In the genomic region with DNA sequence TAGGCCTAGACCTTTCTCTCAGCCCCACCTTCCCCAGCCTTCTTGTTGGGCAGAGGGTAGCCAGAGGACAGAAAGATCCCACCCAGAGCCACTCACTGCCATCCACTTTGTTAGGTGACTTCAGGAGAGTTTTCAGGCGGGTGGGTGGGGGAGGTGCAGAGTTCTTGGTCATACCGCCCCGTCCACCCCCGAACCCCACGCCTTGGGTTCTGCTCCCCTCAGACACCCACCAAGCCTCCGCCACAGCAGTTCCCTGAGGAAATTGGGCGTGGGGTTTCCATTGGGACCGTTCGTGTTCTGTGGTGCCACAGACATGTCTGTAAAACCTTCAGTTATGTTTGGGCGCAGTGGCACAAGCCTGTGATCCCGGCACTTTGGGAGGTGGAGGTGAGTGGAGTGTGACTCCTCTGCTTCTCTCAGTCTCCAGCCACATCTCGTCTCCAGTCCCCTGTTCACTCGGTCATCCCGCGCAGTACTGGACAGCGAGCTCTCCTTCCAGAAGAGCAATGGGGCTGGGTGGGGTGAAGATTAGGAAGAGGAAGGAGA, we compare ENCODE assay signal across 2 cellular contexts.
TF ChIP-seq lines count a peak whose summit lies in the region.

No MANE protein-coding gene starts in this region.

TF ChIP-seq in PFSK-1, 5 proteins besides CTCF, POLR2A, EP300 and RAD21 (continued from another document):
- TF ChIP-seq FOXP2 (optimal IDR thresholded peaks at IDR 0.05; ENCODE audit: borderline replicate concordance, extremely low read depth, extremely low read length, insufficient read depth): no peak
- TF ChIP-seq, protein P1, sequence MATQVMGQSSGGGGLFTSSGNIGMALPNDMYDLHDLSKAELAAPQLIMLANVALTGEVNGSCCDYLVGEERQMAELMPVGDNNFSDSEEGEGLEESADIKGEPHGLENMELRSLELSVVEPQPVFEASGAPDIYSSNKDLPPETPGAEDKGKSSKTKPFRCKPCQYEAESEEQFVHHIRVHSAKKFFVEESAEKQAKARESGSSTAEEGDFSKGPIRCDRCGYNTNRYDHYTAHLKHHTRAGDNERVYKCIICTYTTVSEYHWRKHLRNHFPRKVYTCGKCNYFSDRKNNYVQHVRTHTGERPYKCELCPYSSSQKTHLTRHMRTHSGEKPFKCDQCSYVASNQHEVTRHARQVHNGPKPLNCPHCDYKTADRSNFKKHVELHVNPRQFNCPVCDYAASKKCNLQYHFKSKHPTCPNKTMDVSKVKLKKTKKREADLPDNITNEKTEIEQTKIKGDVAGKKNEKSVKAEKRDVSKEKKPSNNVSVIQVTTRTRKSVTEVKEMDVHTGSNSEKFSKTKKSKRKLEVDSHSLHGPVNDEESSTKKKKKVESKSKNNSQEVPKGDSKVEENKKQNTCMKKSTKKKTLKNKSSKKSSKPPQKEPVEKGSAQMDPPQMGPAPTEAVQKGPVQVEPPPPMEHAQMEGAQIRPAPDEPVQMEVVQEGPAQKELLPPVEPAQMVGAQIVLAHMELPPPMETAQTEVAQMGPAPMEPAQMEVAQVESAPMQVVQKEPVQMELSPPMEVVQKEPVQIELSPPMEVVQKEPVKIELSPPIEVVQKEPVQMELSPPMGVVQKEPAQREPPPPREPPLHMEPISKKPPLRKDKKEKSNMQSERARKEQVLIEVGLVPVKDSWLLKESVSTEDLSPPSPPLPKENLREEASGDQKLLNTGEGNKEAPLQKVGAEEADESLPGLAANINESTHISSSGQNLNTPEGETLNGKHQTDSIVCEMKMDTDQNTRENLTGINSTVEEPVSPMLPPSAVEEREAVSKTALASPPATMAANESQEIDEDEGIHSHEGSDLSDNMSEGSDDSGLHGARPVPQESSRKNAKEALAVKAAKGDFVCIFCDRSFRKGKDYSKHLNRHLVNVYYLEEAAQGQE (IDR thresholded peaks at IDR 0.05; ENCODE audit: insufficient read depth in 1 of 2, low read depth in 2 of 2, low read length in 2 of 2): no peak
- peak; percentile 47; the same call in 1 of the 2 replicates for TF ChIP-seq TAF1 (IDR thresholded peaks at IDR 0.05; ENCODE audit: borderline replicate concordance, insufficient read depth, low read length)
- 0 out of 2 replicates have a peak, but pooled peaks have one; percentile 17 for TF ChIP-seq SIN3A (IDR thresholded peaks at IDR 0.05; ENCODE audit: borderline replicate concordance, insufficient read depth, low read length)
TF ChIP-seq in PFSK-1: peak in this region for 2.

TF ChIP-seq in endothelial cell of umbilical vein, 7 proteins besides CTCF, POLR2A, EP300 and RAD21 (continued from another document):
- TF ChIP-seq, protein P2, sequence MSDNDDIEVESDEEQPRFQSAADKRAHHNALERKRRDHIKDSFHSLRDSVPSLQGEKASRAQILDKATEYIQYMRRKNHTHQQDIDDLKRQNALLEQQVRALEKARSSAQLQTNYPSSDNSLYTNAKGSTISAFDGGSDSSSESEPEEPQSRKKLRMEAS (IDR thresholded peaks at IDR 0.05; ENCODE audit: insufficient read depth, insufficient read length): no peak
- TF ChIP-seq MYC (IDR thresholded peaks at IDR 0.05; ENCODE audit: low read depth, low read length) (no peak), EZH2 (IDR thresholded peaks at IDR 0.05; ENCODE audit: borderline replicate concordance, low read depth, low read length, severe bottlenecking) (no peak), FOS (IDR thresholded peaks at IDR 0.05; ENCODE audit: borderline replicate concordance, insufficient read depth, low read length) (no peak), POLR2AphosphoS5 (IDR thresholded peaks at IDR 0.05; ENCODE audit: insufficient read depth, low read depth, low read length) (no peak)
TF ChIP-seq in endothelial cell of umbilical vein: peak in this region for 0.
